Comparison of ENCODE assay signal across 22 cellular contexts in the genomic region with DNA sequence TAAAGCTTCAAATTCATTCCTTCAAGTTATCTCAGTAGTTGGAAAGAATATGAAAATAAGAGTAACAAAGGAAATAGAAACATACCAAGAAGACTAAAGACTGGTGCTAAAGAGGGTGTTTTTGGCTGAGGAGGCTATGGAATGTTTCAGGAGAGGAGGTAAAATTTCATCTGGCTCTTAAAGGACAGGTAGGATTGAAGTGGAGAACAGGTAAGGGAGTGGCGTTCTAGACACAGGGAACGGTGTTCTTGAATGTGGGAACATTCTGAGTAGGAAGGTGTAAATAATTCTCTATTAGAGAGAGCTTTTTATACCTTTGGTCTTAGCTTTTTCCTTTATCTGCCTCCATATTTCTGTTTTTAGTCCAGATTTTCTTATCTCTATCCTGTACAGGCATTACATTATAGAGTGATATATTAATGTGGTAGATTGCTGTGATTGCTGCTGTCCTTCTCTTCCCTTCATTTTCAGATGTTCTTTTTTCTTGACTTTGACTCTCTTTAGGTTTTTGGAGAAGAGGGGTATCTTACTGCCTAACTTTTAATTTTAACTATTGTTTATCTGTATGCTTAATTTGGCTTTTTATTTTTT. TPM values are rescaled to one million over a fixed set of nuclear protein-coding genes. Genes with fewer than 3 reads are reported as not detected.
A peak's percentile ranks its signal among the peaks of the same experiment; 100 is the strongest.
DNase-seq lines count a peak whose midpoint lies in the region; ATAC-seq, FAIRE-seq and TF ChIP-seq lines count a peak whose summit lies in the region.
"Had no signal": no experiment of that assay in that cellular context is flagged by ENCODE, and none has a peak within 500 bp of the region (broad histone marks: within the 10 kb centered on the region; RNA-seq: fewer than 3 reads in every experiment).

No MANE protein-coding gene starts in this region.

- no peak overlapping the region for H3K4me3 Mint-ChIP-seq in T-helper 17 cell
- peak overlapping the region; percentile 2 for H3K4me3 Mint-ChIP-seq in dendritic cell treated with granulocyte-macrophage colony-stimulating factor and Interleukin-4, amounts not matched to agents 40 ng/mL and 50 ng/mL, for 4 days

- no peaks in the 10 kb centered on the region for H3K9me3 Mint-ChIP-seq in dendritic cell treated with granulocyte-macrophage colony-stimulating factor and Interleukin-4, amounts not matched to agents 40 ng/mL and 50 ng/mL, for 4 days

- peak; percentile 35 for FAIRE-seq in GM19239 (lab: Jason Lieb, UNC)
- FAIRE-seq: D721Med, H54, HepG2 had no signal

- H3K4me3 ChIP-seq in gastrocnemius medialis: no peak overlapping the region

- no peaks in the 10 kb centered on the region for H3K36me3 Mint-ChIP-seq in T-helper 17 cell (ENCODE audit: low read depth)
- peaks cover 11% of the 10 kb centered on the region for H3K36me3 Mint-ChIP-seq in dendritic cell treated with granulocyte-macrophage colony-stimulating factor and Interleukin-4, amounts not matched to agents 40 ng/mL and 50 ng/mL, for 4 days (ENCODE audit: low read depth)
- H3K36me3 Mint-ChIP-seq: CD4-positive, alpha-beta memory T cell had no signal

- TF ChIP-seq POLR2A in gastrocnemius medialis (IDR thresholded peaks at IDR 0.05): no peak

- TF ChIP-seq CTCF in gastrocnemius medialis (IDR thresholded peaks at IDR 0.05 in 4 of 5, conservative IDR thresholded peaks at IDR 0.05 in 1 of 5) (no peak), GM10266 (IDR thresholded peaks at IDR 0.05; ENCODE audit: control insufficient read depth, insufficient read depth, low read depth, missing control alignments) (no peak), GM20000 (IDR thresholded peaks at IDR 0.05; ENCODE audit: extremely low read depth, missing control alignments) (no peak)

- no peaks in the 10 kb centered on the region for H3K27me3 ChIP-seq in gastrocnemius medialis
- H3K27me3 ChIP-seq: BE2C had no signal

- ATAC-seq in T-helper 17 cell (no peak), gastrocnemius medialis (no peak), GM19463 (IDR thresholded peaks at IDR 0.05; ENCODE audit: unreplicated experiment) (no peak)
- ATAC-seq: HepG2 had no signal

- intact Hi-C loops in dendritic cell treated with granulocyte-macrophage colony-stimulating factor and Interleukin-4, amounts not matched to agents 40 ng/mL and 50 ng/mL, for 4 days (cut with micrococcal nuclease): loop anchor here (5.0 kb wide), 3 partner anchors 32 to 527 kb away; no protein-coding TSS in a partner anchor
- intact Hi-C loops in gastrocnemius medialis (cut with DNase I; ENCODE audit: low total_unique reads): loop anchor here (2.0 to 10.0 kb wide), 2 partner anchors 385 to 527 kb away; no protein-coding TSS in a partner anchor

- H3K4me1 ChIP-seq in gastrocnemius medialis: peaks cover 94 to 96% of the 10 kb centered on the region in 2 donors

- H3K27me3 Mint-ChIP-seq in T-helper 17 cell: no peaks in the 10 kb centered on the region
- H3K27me3 Mint-ChIP-seq in dendritic cell treated with granulocyte-macrophage colony-stimulating factor and Interleukin-4, amounts not matched to agents 40 ng/mL and 50 ng/mL, for 4 days: no peaks in the 10 kb centered on the region
- H3K27me3 Mint-ChIP-seq: CD4-positive, alpha-beta memory T cell had no signal

- peak overlapping the region; percentile 69 for H3K27ac Mint-ChIP-seq in T-helper 17 cell
- no peak overlapping the region for H3K27ac Mint-ChIP-seq in dendritic cell treated with granulocyte-macrophage colony-stimulating factor and Interleukin-4, amounts not matched to agents 40 ng/mL and 50 ng/mL, for 4 days

- H3K9me3 ChIP-seq in T-helper 17 cell (ENCODE audit: control insufficient read depth, low read length, poor library complexity, severe bottlenecking) (no peaks in the 10 kb centered on the region), gastrocnemius medialis (no peaks in the 10 kb centered on the region)
- H3K9me3 ChIP-seq: BE2C had no signal

- in situ Hi-C loops in gastrocnemius medialis (cut with MboI; ENCODE audit: low sequenced_read_pairs in 4 of 4): loop anchor here (5.0 to 25.0 kb wide), 9 partner anchors 155 to 682 kb away; no protein-coding TSS in a partner anchor

- peak overlapping the region; percentile 98 to 99 (median 99) for H3K27ac ChIP-seq in gastrocnemius medialis

- peaks cover 31% of the 10 kb centered on the region for H3K4me1 Mint-ChIP-seq in T-helper 17 cell
- H3K4me1 Mint-ChIP-seq in dendritic cell treated with granulocyte-macrophage colony-stimulating factor and Interleukin-4, amounts not matched to agents 40 ng/mL and 50 ng/mL, for 4 days (ENCODE audit: low read depth): peaks cover 55% of the 10 kb centered on the region

- H3K36me3 ChIP-seq in gastrocnemius medialis: no peaks in the 10 kb centered on the region
- H3K36me3 ChIP-seq: BE2C had no signal

- DNase-seq in GM19239 (ENCODE audit: insufficient read length, low spot score): no peak
- DNase-seq in T-helper 17 cell: no peak
- no peak for DNase-seq in gastrocnemius medialis
- no peak for DNase-seq in GM10266 (ENCODE audit: extremely low spot score)
- no peak for DNase-seq in mesenteric fat pad (ENCODE audit: low spot score)
- DNase-seq in GM20000 (ENCODE audit: low spot score): no peak
- DNase-seq: ACHN; BE2C; CD4-positive, alpha-beta memory T cell; DND-41; GF-D8; Kasumi-1; NCI-H1417; NCI-H1930; NCI-H2171; NCI-H446 treated with DMSO at 0.1 percent for 48 hours; NCI-H774 had no signal

RNA-seq across cellular contexts. Expression of gene QKI, which starts 15.4 kb away (rescaled TPM):
- total RNA-seq in T-helper 17 cell: 10 to 100 TPM; 87.4 to 95.3 TPM
- 100 to 1,000 TPM; 283 to 425 (median 344) TPM for total RNA-seq in gastrocnemius medialis
- total RNA-seq in mesenteric fat pad: 267 TPM
